In genomic region chr13:80630685-80631121, GRCh38 we compare ENCODE assay signal across 13 cellular contexts.
DNase-seq lines count a peak whose midpoint lies in the region; ATAC-seq and TF ChIP-seq lines count a peak whose summit lies in the region.
"Had no signal": no experiment of that assay in that cellular context is flagged by ENCODE, and none has a peak within 500 bp of the region (broad histone marks: within the 10 kb centered on the region; RNA-seq: fewer than 3 reads in every experiment).

No MANE protein-coding gene starts in this region.

- TF ChIP-seq CTCF in astrocyte of the cerebellum (IDR thresholded peaks at IDR 0.05; ENCODE audit: low read depth, low read length, missing control alignments): no peak
- TF ChIP-seq CTCF in heart right ventricle (IDR thresholded peaks at IDR 0.05): no peak

- no peak overlapping the region for H3K23ac ChIP-seq in mesendoderm (ENCODE audit: low read length)

- H3K4me3 Mint-ChIP-seq in CD4-positive, alpha-beta memory T cell: no peak overlapping the region
- H3K4me3 Mint-ChIP-seq: activated T-helper 1 cell treated with anti-CD3 and anti-CD28 coated beads, Interleukin-12 subunit alpha, Interleukin-12 subunit beta, Interleukin-2, Interleukin-4 antibody, amounts not matched to agents 30 ng/mL and 10 ng/mL and 1 ng/mL, durations not matched to agents 14 hours and 24 hours and 36 hours; IgD-negative memory B cell had no signal

- no peaks in the 10 kb centered on the region for H3K27me3 ChIP-seq in heart right ventricle
- H3K27me3 ChIP-seq in skeletal muscle satellite cell (ENCODE audit: control insufficient read depth, insufficient read depth, low read length): no peaks in the 10 kb centered on the region
- no peaks in the 10 kb centered on the region for H3K27me3 ChIP-seq in mesendoderm (ENCODE audit: insufficient read depth, low read length, poor library complexity)
- H3K27me3 ChIP-seq in CD4-positive, alpha-beta memory T cell (ENCODE audit: insufficient read depth, low read length): no peaks in the 10 kb centered on the region

- H2AK5ac ChIP-seq in mesendoderm (ENCODE audit: low read length): no peak overlapping the region

- no peaks in the 10 kb centered on the region for H3K4me1 Mint-ChIP-seq in CD4-positive, alpha-beta memory T cell
- H3K4me1 Mint-ChIP-seq: IgD-negative memory B cell had no signal

- H3K4me2 ChIP-seq in skeletal muscle satellite cell (ENCODE audit: low read length) (peak overlapping the region; percentile 32), mesendoderm (ENCODE audit: low read length) (no peak overlapping the region)

- no peaks in the 10 kb centered on the region for H3K36me3 Mint-ChIP-seq in CD4-positive, alpha-beta memory T cell

- H3K79me2 ChIP-seq in mesendoderm (ENCODE audit: control insufficient read depth, insufficient read depth, low read length): no peaks in the 10 kb centered on the region

- no peak overlapping the region for H3K56ac ChIP-seq in mesendoderm (ENCODE audit: low read length)

- no peak overlapping the region for H2BK120ac ChIP-seq in mesendoderm (ENCODE audit: low read depth, low read length)

- CTCF ChIA-PET in CD4-positive, alpha-beta memory T cell (lab: Charles Lee; ENCODE audit: partially characterized antibody): no interaction called here

- intact Hi-C loops in heart right ventricle (cut with DNase I): loop anchor here in 1 of 10 donors (10.0 kb wide), 1 partner anchor 86 kb away; no protein-coding TSS in a partner anchor
- intact Hi-C loops in CD4-positive, alpha-beta memory T cell (cut with micrococcal nuclease): no loop called here

- H3K9ac ChIP-seq in skeletal muscle satellite cell (ENCODE audit: low read depth, low read length): no peak overlapping the region
- no peak overlapping the region for H3K9ac ChIP-seq in mesendoderm (ENCODE audit: low read length)

- H3K9me3 ChIP-seq in heart right ventricle (no peaks in the 10 kb centered on the region), skeletal muscle satellite cell (replicated peaks; ENCODE audit: low read length) (no peaks in the 10 kb centered on the region)
- no peaks in the 10 kb centered on the region for H3K9me3 ChIP-seq in CD4-positive, alpha-beta memory T cell (ENCODE audit: control insufficient read depth in 1 of 2, low read length in 2 of 2)

- WGBS in heart right ventricle, 2 donors: 58 to 63% methylated on average over 3 of the region's 3 CpGs
- no CpG with 5 or more reads among the region's 3 CpGs for WGBS in mesendoderm (ENCODE audit: extremely low coverage, insufficient coverage, low lambda C conversion rate)

- H3K27ac Mint-ChIP-seq in CD4-positive, alpha-beta memory T cell: no peak overlapping the region
- H3K27ac Mint-ChIP-seq: activated T-helper 1 cell treated with anti-CD3 and anti-CD28 coated beads, Interleukin-12 subunit alpha, Interleukin-12 subunit beta, Interleukin-2, Interleukin-4 antibody, amounts not matched to agents 30 ng/mL and 10 ng/mL and 1 ng/mL, durations not matched to agents 14 hours and 24 hours and 36 hours; IgD-negative memory B cell had no signal

- H3K18ac ChIP-seq in mesendoderm (ENCODE audit: low read length): no peak overlapping the region

- H3K4me1 ChIP-seq in heart right ventricle (peaks cover 0 to 16% (median 7%) of the 10 kb centered on the region in 9 donors), skeletal muscle satellite cell (ENCODE audit: control insufficient read depth, insufficient read depth, low read length) (peaks cover 27% of the 10 kb centered on the region), mesendoderm (ENCODE audit: control insufficient read depth, low read depth, low read length) (no peaks in the 10 kb centered on the region)
- no peaks in the 10 kb centered on the region for H3K4me1 ChIP-seq in CD4-positive, alpha-beta memory T cell (ENCODE audit: insufficient read depth, low read length)

- H3K4me3 ChIP-seq in astrocyte of the cerebellum (ENCODE audit: low read depth, low read length): no peak overlapping the region
- no peak overlapping the region for H3K4me3 ChIP-seq in heart right ventricle
- no peak overlapping the region for H3K4me3 ChIP-seq in skeletal muscle satellite cell (ENCODE audit: low read length)
- H3K4me3 ChIP-seq in mesendoderm (ENCODE audit: low read length): no peak overlapping the region
- no peak overlapping the region for H3K4me3 ChIP-seq in CD4-positive, alpha-beta memory T cell (ENCODE audit: low read length in 2 of 2)

- no peak overlapping the region for H4K5ac ChIP-seq in mesendoderm (ENCODE audit: low read length)

- POLR2A ChIA-PET in CD4-positive, alpha-beta memory T cell (lab: Charles Lee; ENCODE audit: partially characterized antibody): no interaction called here

- H3K36me3 ChIP-seq in heart right ventricle (no peaks in the 10 kb centered on the region), skeletal muscle satellite cell (ENCODE audit: insufficient read depth, low read length) (no peaks in the 10 kb centered on the region), mesendoderm (ENCODE audit: control insufficient read depth, insufficient read depth, low read length) (no peaks in the 10 kb centered on the region)
- no peaks in the 10 kb centered on the region for H3K36me3 ChIP-seq in CD4-positive, alpha-beta memory T cell (ENCODE audit: insufficient read depth, low read length)

- peaks cover 0 to 5% (median 3%) of the 10 kb centered on the region in 8 donors for H3K9me3 Mint-ChIP-seq in CD4-positive, alpha-beta memory T cell
- H3K9me3 Mint-ChIP-seq: activated T-helper 1 cell treated with anti-CD3 and anti-CD28 coated beads, Interleukin-12 subunit alpha, Interleukin-12 subunit beta, Interleukin-2, Interleukin-4 antibody, amounts not matched to agents 30 ng/mL and 10 ng/mL and 1 ng/mL, durations not matched to agents 14 hours and 24 hours and 36 hours had no signal

- in situ Hi-C loops in astrocyte of the cerebellum (cut with HindIII; ENCODE audit: low sequenced_read_pairs): no loop called here

- DNase-seq in NCI-H226 (peak; percentile 56), astrocyte of the cerebellum (ENCODE audit: low read depth) (peak; percentile 9), heart right ventricle (peak in 1 of 2 donors; percentile 30), mesendoderm (no peak)
- DNase-seq in CD4-positive, alpha-beta memory T cell: no peak
- DNase-seq in activated CD4-positive, alpha-beta T cell treated with anti-CD3 and anti-CD28 coated beads for 48 hours: no peak
- DNase-seq: activated CD4-positive, CD25-positive, alpha-beta regulatory T cell; Calu3; H7; hippocampal formation had no signal

- no peak overlapping the region for H2BK15ac ChIP-seq in mesendoderm (replicated peaks; ENCODE audit: low read depth)

- H4K8ac ChIP-seq in mesendoderm (ENCODE audit: low read depth, low read length): no peak overlapping the region

- H3K79me1 ChIP-seq in mesendoderm (ENCODE audit: low read length): no peaks in the 10 kb centered on the region

- H2BK5ac ChIP-seq in mesendoderm (ENCODE audit: low read length): no peak overlapping the region

- no peak overlapping the region for H3K4ac ChIP-seq in mesendoderm (ENCODE audit: low read depth, low read length)

- no peaks in the 10 kb centered on the region for H3K27me3 Mint-ChIP-seq in CD4-positive, alpha-beta memory T cell
- H3K27me3 Mint-ChIP-seq: IgD-negative memory B cell had no signal

- ATAC-seq in heart right ventricle: peak; percentile 81 to 96 (median 92)

- peak overlapping the region in 9 of 10 donors; percentile 22 to 72 (median 55) for H3K27ac ChIP-seq in heart right ventricle
- no peak overlapping the region for H3K27ac ChIP-seq in mesendoderm (ENCODE audit: low read depth, low read length)
- no peak overlapping the region for H3K27ac ChIP-seq in CD4-positive, alpha-beta memory T cell (ENCODE audit: low read depth, low read length)

Comparison
In these comparisons a context has a peak if more than half of its experiments do, and no peak if none do; other contexts are left out.
1. DNase-seq: peak in NCI-H226 (single experiment) and astrocyte of the cerebellum (single experiment); none in mesendoderm (single experiment), CD4-positive, alpha-beta memory T cell (0 of 5) and activated CD4-positive, alpha-beta T cell treated with anti-CD3 and anti-CD28 coated beads for 48 hours (single experiment).
2. H3K27ac ChIP-seq: peak in heart right ventricle (9 of 10); none in mesendoderm (single experiment) and CD4-positive, alpha-beta memory T cell (single experiment).